In the genomic region with DNA sequence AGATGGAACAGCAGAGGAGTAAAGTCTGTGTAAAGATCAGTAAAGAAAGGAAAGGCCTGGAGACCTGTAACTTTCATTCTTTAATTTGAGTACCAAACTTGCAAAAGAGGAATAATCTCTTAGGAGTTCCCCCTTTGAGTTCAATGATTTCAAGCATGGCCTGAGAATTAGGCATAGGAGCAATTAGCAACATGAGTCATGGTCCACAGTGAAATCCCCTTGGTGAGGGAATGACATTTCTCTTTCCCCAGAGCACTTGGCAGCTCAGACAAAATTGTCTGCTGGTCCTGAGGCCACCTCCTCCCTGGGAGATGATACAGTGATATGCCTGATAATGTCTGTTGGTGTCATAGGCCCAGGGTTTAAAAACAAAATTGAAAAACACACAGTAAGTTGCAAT, we compare ENCODE assay signal across 15 cellular contexts.
DNase-seq lines count a peak whose midpoint lies in the region; ATAC-seq lines count a peak whose summit lies in the region.
"Had no signal": no experiment of that assay in that cellular context is flagged by ENCODE, and none has a peak within 500 bp of the region (broad histone marks: within the 10 kb centered on the region; RNA-seq: fewer than 3 reads in every experiment).

No MANE protein-coding gene starts in this region.

- no peaks in the 10 kb centered on the region for H3K27me3 Mint-ChIP-seq in stimulated activated naive CD8-positive, alpha-beta T cell treated with anti-CD3 and anti-CD28 coated beads, Interleukin-15, amount 100 ng/mL, for 72 hours
- H3K27me3 Mint-ChIP-seq in natural killer cell treated with Interleukin-12 subunit alpha and Interleukin-12 subunit beta and Interleukin-15 and Interleukin-18, amount 100 ng/mL, for 72 hours = no peaks in the 10 kb centered on the region

- no peak for DNase-seq in stimulated activated naive CD8-positive, alpha-beta T cell treated with anti-CD3 and anti-CD28 coated beads, Interleukin-15, Interleukin-2, amounts not matched to agents 100 U/mL and 50 U/mL, for 24 hours
- no peak for DNase-seq in stimulated activated naive CD8-positive, alpha-beta T cell treated with anti-CD3 and anti-CD28 coated beads, Interleukin-15, amount 100 ng/mL, for 72 hours
- no peak for DNase-seq in NCI-H1092 (lab: John Stamatoyannopoulos, UW)
- no peak for DNase-seq in stimulated activated naive CD4-positive, alpha-beta T cell (lab: John Stamatoyannopoulos, UW)
- no peak for DNase-seq in activated CD8-positive, alpha-beta memory T cell treated with anti-CD3 and anti-CD28 coated beads for 24 hours
- DNase-seq in natural killer cell treated with Interleukin-12 subunit alpha and Interleukin-12 subunit beta and Interleukin-15 and Interleukin-18, amount 100 ng/mL, for 72 hours (ENCODE audit: low spot score) = no peak
- DNase-seq: 8988T, HCEC 1CT, NCI-H1417 treated with DMSO at 0.1 percent for 48 hours, NCI-H2029, NCI-H524, SHP77 treated with DMSO at 0.1 percent for 48 hours had no signal

- no peaks in the 10 kb centered on the region for H3K9me3 Mint-ChIP-seq in stimulated activated naive CD8-positive, alpha-beta T cell treated with anti-CD3 and anti-CD28 coated beads, Interleukin-15, amount 100 ng/mL, for 72 hours
- no peaks in the 10 kb centered on the region for H3K9me3 Mint-ChIP-seq in natural killer cell treated with Interleukin-12 subunit alpha and Interleukin-12 subunit beta and Interleukin-15 and Interleukin-18, amount 100 ng/mL, for 72 hours
- H3K9me3 Mint-ChIP-seq: IgD-negative memory B cell had no signal

- no peaks in the 10 kb centered on the region for H3K4me1 Mint-ChIP-seq in stimulated activated naive CD8-positive, alpha-beta T cell treated with anti-CD3 and anti-CD28 coated beads, Interleukin-15, amount 100 ng/mL, for 72 hours
- no peaks in the 10 kb centered on the region for H3K4me1 Mint-ChIP-seq in natural killer cell treated with Interleukin-12 subunit alpha and Interleukin-12 subunit beta and Interleukin-15 and Interleukin-18, amount 100 ng/mL, for 72 hours (ENCODE audit: low read depth in 2 of 2)
- H3K4me1 Mint-ChIP-seq: IgD-negative memory B cell had no signal

- no peak overlapping the region for H3K4me3 Mint-ChIP-seq in stimulated activated naive CD8-positive, alpha-beta T cell treated with anti-CD3 and anti-CD28 coated beads, Interleukin-15, amount 100 ng/mL, for 72 hours
- no peak overlapping the region for H3K4me3 Mint-ChIP-seq in natural killer cell treated with Interleukin-12 subunit alpha and Interleukin-12 subunit beta and Interleukin-15 and Interleukin-18, amount 100 ng/mL, for 72 hours
- H3K4me3 Mint-ChIP-seq: IgD-negative memory B cell had no signal

- H3K27ac Mint-ChIP-seq in stimulated activated naive CD8-positive, alpha-beta T cell treated with anti-CD3 and anti-CD28 coated beads, Interleukin-15, amount 100 ng/mL, for 72 hours = no peak overlapping the region
- H3K27ac Mint-ChIP-seq in natural killer cell treated with Interleukin-12 subunit alpha and Interleukin-12 subunit beta and Interleukin-15 and Interleukin-18, amount 100 ng/mL, for 72 hours = no peak overlapping the region
- H3K27ac Mint-ChIP-seq: IgD-negative memory B cell had no signal

- H3K36me3 Mint-ChIP-seq in natural killer cell treated with Interleukin-12 subunit alpha and Interleukin-12 subunit beta and Interleukin-15 and Interleukin-18, amount 100 ng/mL, for 72 hours = no peaks in the 10 kb centered on the region

- ATAC-seq in stimulated activated naive CD8-positive, alpha-beta T cell treated with anti-CD3 and anti-CD28 coated beads, Interleukin-15, Interleukin-2, amounts not matched to agents 100 U/mL and 50 U/mL, for 24 hours = peak; percentile 52
- ATAC-seq in stimulated activated naive CD8-positive, alpha-beta T cell treated with anti-CD3 and anti-CD28 coated beads, Interleukin-15, amount 100 ng/mL, for 72 hours = no peak
- ATAC-seq in HG02623 (IDR thresholded peaks at IDR 0.05; ENCODE audit: unreplicated experiment) (peak; percentile 46), HG03432 (IDR thresholded peaks at IDR 0.05; ENCODE audit: unreplicated experiment) (peak; percentile 74)
- no peak for ATAC-seq in natural killer cell treated with Interleukin-12 subunit alpha and Interleukin-12 subunit beta and Interleukin-15 and Interleukin-18, amount 100 ng/mL, for 72 hours

Comparison
In these comparisons a context has a peak if more than half of its experiments do, and no peak if none do; other contexts are left out.
1. ATAC-seq: peak in stimulated activated naive CD8-positive, alpha-beta T cell treated with anti-CD3 and anti-CD28 coated beads, Interleukin-15, Interleukin-2, amounts not matched to agents 100 U/mL and 50 U/mL, for 24 hours (single experiment), HG02623 (single experiment) and HG03432 (single experiment); none in stimulated activated naive CD8-positive, alpha-beta T cell treated with anti-CD3 and anti-CD28 coated beads, Interleukin-15, amount 100 ng/mL, for 72 hours (single experiment) and natural killer cell treated with Interleukin-12 subunit alpha and Interleukin-12 subunit beta and Interleukin-15 and Interleukin-18, amount 100 ng/mL, for 72 hours (0 of 2).